ENCODE assay signal across 12 cellular contexts in the genomic region with DNA sequence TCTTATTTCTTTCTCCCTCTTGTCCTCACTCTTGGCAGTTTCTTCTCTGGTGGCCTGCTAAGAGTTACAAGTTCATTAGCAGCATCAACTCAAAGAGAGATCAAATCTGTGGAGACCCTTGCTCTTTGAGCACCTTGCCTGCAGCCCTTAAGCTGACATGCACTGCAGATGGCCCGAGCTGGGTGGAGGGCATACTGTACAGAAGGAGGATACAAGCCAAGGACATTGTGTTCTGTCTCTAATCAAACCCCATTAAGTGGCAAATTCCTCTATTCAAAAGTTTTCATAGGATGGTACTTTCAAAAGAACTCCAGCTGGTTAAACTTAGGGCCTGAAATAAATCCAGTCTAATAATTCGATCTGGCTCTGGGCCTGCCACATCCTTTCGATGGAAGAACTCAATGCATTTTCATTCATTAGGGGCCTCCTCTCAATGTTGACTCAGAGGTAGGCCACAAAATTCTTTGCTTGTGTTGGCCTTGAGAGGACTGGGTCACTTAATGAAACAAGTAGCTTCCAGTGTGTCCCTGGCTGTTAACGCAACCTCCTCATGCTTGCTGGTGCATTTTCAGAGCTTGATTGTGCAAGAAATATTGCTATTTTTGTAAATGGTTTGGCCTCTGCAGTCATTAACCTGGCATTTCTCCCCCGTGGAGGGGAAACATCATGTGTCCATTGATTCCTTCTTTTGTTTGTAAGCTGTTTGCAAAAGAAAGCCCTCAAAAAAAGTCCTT.
DNase-seq lines count a peak whose midpoint lies in the region; ATAC-seq, FAIRE-seq and TF ChIP-seq lines count a peak whose summit lies in the region.
"Had no signal": no experiment of that assay in that cellular context is flagged by ENCODE, and none has a peak within 500 bp of the region (broad histone marks: within the 10 kb centered on the region; RNA-seq: fewer than 3 reads in every experiment).

No MANE protein-coding gene starts in this region.

- peak; percentile 86 for DNase-seq in AG04449 (ENCODE audit: low read depth, low spot score)
- peak; percentile 82 for DNase-seq in NOMO-1 treated with DMSO at 0.1 percent for 48 hours (lab: John Stamatoyannopoulos, UW; ENCODE audit: unreplicated experiment)
- peak; percentile 59 for DNase-seq in fibroblast of mammary gland (ENCODE audit: low read depth)
- peak; percentile 46 for DNase-seq in myocyte (ENCODE audit: low read depth)
- DNase-seq in NCI-H1105 treated with DMSO at 0.1 percent for 48 hours (lab: John Stamatoyannopoulos, UW) = no peak
- no peak for DNase-seq in urothelium cell line (ENCODE audit: low spot score)
- DNase-seq: ACHN; activated naive CD8-positive, alpha-beta T cell treated with anti-CD3 and anti-CD28 coated beads for 36 hours; NCI-H69; WERI-Rb-1 had no signal

- TF ChIP-seq CTCF in AG04449 (IDR thresholded peaks at IDR 0.05; ENCODE audit: insufficient read depth, low read length, missing control alignments) = no peak
- no peak for TF ChIP-seq CTCF in fibroblast of mammary gland (conservative IDR thresholded peaks at IDR 0.05; ENCODE audit: control insufficient read depth, insufficient read depth, low read depth, low read length)

- FAIRE-seq in urothelium cell line (lab: Jason Lieb, UNC) = no peak

- no peak overlapping the region for H3K4me3 ChIP-seq in AG04449 (ENCODE audit: low read depth, low read length)
- H3K4me3 ChIP-seq in fibroblast of mammary gland (ENCODE audit: control insufficient read depth, low read depth, low read length) = no peak overlapping the region

- POLR2A ChIA-PET in AG04449 (lab: Yijun Ruan, JAX) = interaction anchor here (0.7 kb wide), 1 partner anchor 263 kb away, joined by 3 read pairs; no protein-coding TSS in a partner anchor

- CTCF ChIA-PET in AG04449 (lab: Yijun Ruan, JAX) = interaction anchor here (1.4 kb wide), 1 partner anchor 315 kb away, joined by 3 read pairs; no protein-coding TSS in a partner anchor

- no peak for ATAC-seq in HG02610 (IDR thresholded peaks at IDR 0.05; ENCODE audit: unreplicated experiment)
- no peak for ATAC-seq in GM21423 (IDR thresholded peaks at IDR 0.05; ENCODE audit: unreplicated experiment)

Comparison
In these comparisons a context has a peak if more than half of its experiments do, and no peak if none do; other contexts are left out.
1. DNase-seq: peak in AG04449 (single experiment), NOMO-1 treated with DMSO at 0.1 percent for 48 hours (single experiment), fibroblast of mammary gland (single experiment) and myocyte (single experiment); none in NCI-H1105 treated with DMSO at 0.1 percent for 48 hours (single experiment) and urothelium cell line (single experiment).